In the genomic region with DNA sequence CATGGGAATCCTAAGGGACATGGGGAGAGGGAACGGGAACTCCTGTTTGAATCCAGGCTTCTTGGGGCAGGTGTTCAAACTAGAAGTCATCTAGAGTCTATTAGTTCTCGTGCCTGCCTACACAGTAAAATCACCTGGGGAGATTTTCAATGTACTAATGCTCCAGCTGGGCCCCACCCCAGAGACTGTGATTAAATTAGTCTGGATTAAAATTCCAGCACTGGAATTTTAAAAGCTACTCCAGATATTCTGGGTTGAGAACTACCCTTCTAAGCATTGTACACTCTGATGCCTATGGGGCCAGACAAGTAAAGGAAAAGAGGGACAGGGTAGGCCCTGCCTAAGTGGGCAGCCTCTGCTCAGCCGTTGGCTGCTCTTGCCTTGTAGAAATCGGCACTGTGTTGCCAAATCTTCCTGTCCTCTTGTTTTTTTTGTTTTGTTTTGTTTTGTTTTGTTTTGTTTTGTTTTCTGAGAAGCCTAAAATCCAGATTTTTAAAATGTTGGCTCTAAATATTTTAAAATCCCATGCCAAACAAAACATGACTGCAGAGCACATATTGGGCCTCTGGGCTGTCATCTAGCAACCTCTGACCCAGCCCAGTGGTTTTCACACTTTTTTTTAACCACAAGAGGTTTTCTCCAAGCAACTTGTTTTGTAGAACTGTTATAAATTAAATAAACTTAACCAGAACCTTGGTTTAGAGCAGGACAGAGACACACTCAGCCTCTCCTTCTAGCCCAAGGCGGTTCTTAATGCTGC, we compare ENCODE assay signal across 14 cellular contexts. TPM values are rescaled to one million over a fixed set of nuclear protein-coding genes. Genes with fewer than 3 reads are reported as not detected.
DNase-seq lines count a peak whose midpoint lies in the region; ATAC-seq and TF ChIP-seq lines count a peak whose summit lies in the region.
"Had no signal": no experiment of that assay in that cellular context is flagged by ENCODE, and none has a peak within 500 bp of the region (broad histone marks: within the 10 kb centered on the region; RNA-seq: fewer than 3 reads in every experiment).

No MANE protein-coding gene starts in this region.

- H3K4me2 ChIP-seq in trophoblast cell (ENCODE audit: low read length), result no peak overlapping the region

- no peak overlapping the region for H3K23ac ChIP-seq in trophoblast cell (ENCODE audit: low read length)

- no peak overlapping the region for H3K18ac ChIP-seq in trophoblast cell (ENCODE audit: low read length)

- H3K27ac ChIP-seq in subcutaneous abdominal adipose tissue (ENCODE audit: low read depth, low read length) (peak overlapping the region; percentile 28), trophoblast cell (ENCODE audit: low read depth, low read length) (no peak overlapping the region), upper lobe of left lung (peak overlapping the region in 2 of 4 donors; percentile 60)
- H3K27ac ChIP-seq: brain microvascular endothelial cell had no signal

- no peaks in the 10 kb centered on the region for H3K79me2 ChIP-seq in trophoblast cell (ENCODE audit: control insufficient read depth, insufficient read depth, low read length, poor library complexity)

- H3K27me3 ChIP-seq in subcutaneous abdominal adipose tissue (ENCODE audit: control insufficient read depth in 5 of 5, insufficient read depth in 4 of 5, low read length in 5 of 5) (no peaks in the 10 kb centered on the region), trophoblast cell (ENCODE audit: insufficient read depth, low read length) (no peaks in the 10 kb centered on the region), upper lobe of left lung (no peaks in the 10 kb centered on the region)
- H3K27me3 ChIP-seq: brain microvascular endothelial cell had no signal

- no peak overlapping the region for H2AFZ ChIP-seq in trophoblast cell (ENCODE audit: insufficient read depth, low read length, poor library complexity)

- no peak for DNase-seq in Right ventricle myocardium superior
- DNase-seq in cardiac septum (ENCODE audit: low spot score), result no peak
- DNase-seq in LHCN-M2 (ENCODE audit: low read depth), result peak; percentile 27
- DNase-seq in fibroblast of villous mesenchyme (ENCODE audit: low read depth), result peak; percentile 72
- DNase-seq in trophoblast cell, result no peak
- DNase-seq in activated T-cell treated with anti-CD3 and anti-CD28 coated beads, Interleukin-2, amount 50 U/mL, for 48 hours, result no peak
- no peak for DNase-seq in upper lobe of left lung
- DNase-seq: brain microvascular endothelial cell, DND-41, foreskin melanocyte, mesenchymal stem cell, NCI-H1436 treated with DMSO at 0.1 percent for 48 hours had no signal

- no CpG with 5 or more reads among the region's 5 CpGs for WGBS in trophoblast cell (ENCODE audit: extremely low coverage, insufficient coverage, insufficient read length)
- WGBS in upper lobe of left lung, 2 donors, result 72 to 76% methylated on average over 5 of the region's 5 CpGs

- no peaks in the 10 kb centered on the region for H3K9me3 ChIP-seq in subcutaneous abdominal adipose tissue (ENCODE audit: control insufficient read depth in 5 of 5, low read length in 5 of 5)
- no peaks in the 10 kb centered on the region for H3K9me3 ChIP-seq in trophoblast cell (ENCODE audit: insufficient read depth, low read depth, low read length)
- H3K9me3 ChIP-seq in upper lobe of left lung, result no peaks in the 10 kb centered on the region

- H3K9ac ChIP-seq in subcutaneous abdominal adipose tissue (ENCODE audit: low read length in 5 of 5) (no peak overlapping the region), trophoblast cell (ENCODE audit: low read length) (no peak overlapping the region)

- no peak overlapping the region for H2BK5ac ChIP-seq in trophoblast cell (ENCODE audit: low read depth, low read length, poor library complexity)

- no peaks in the 10 kb centered on the region for H3K79me1 ChIP-seq in trophoblast cell (ENCODE audit: low read length)

- TF ChIP-seq CTCF in fibroblast of villous mesenchyme (IDR thresholded peaks at IDR 0.05; ENCODE audit: insufficient read depth, low read depth, low read length), result no peak
- TF ChIP-seq CTCF in upper lobe of left lung (IDR thresholded peaks at IDR 0.05), result no peak

- H4K91ac ChIP-seq in trophoblast cell (ENCODE audit: low read depth, low read length), result no peak overlapping the region

- no peak overlapping the region for H3K14ac ChIP-seq in trophoblast cell (ENCODE audit: low read length)

- no peak overlapping the region for H2BK120ac ChIP-seq in trophoblast cell (ENCODE audit: insufficient read depth, low read length, poor library complexity)

- TF ChIP-seq POLR2A in upper lobe of left lung (IDR thresholded peaks at IDR 0.05), result no peak

- H3K4me1 ChIP-seq in subcutaneous abdominal adipose tissue (ENCODE audit: control insufficient read depth in 5 of 5, insufficient read depth in 5 of 5, low read length in 5 of 5) (peaks cover 0 to 39% (median 31%) of the 10 kb centered on the region in 5 donors), trophoblast cell (ENCODE audit: control insufficient read depth in 1 of 2, insufficient read depth in 2 of 2, low read length in 2 of 2) (no peaks in the 10 kb centered on the region), upper lobe of left lung (peaks cover 16 to 31% (median 26%) of the 10 kb centered on the region in 4 donors)

- H4K12ac ChIP-seq in trophoblast cell (ENCODE audit: low read depth, low read length), result no peak overlapping the region

- H3K4ac ChIP-seq in trophoblast cell (ENCODE audit: low read depth, low read length), result no peak overlapping the region

- intact Hi-C loops in Right ventricle myocardium superior (cut with DNase I) (no loop called here), cardiac septum (cut with DNase I) (no loop called here)

- no peak overlapping the region for H3K4me3 ChIP-seq in fibroblast of villous mesenchyme (ENCODE audit: low read depth, low read length)
- H3K4me3 ChIP-seq in subcutaneous abdominal adipose tissue (ENCODE audit: low read depth in 1 of 5, low read length in 5 of 5), result no peak overlapping the region
- no peak overlapping the region for H3K4me3 ChIP-seq in trophoblast cell (ENCODE audit: low read depth, low read length)
- H3K4me3 ChIP-seq in upper lobe of left lung, result no peak overlapping the region

- no peak overlapping the region for H4K8ac ChIP-seq in trophoblast cell (ENCODE audit: low read depth, low read length)

- ATAC-seq in Right ventricle myocardium superior (ENCODE audit: poor library complexity) (peak; percentile 26), upper lobe of left lung (ENCODE audit: low FRiP score in 2 of 2) (no peak)
- ATAC-seq: PC-3 had no signal

- peaks cover 0 to 5% (median 0%) of the 10 kb centered on the region in 5 donors for H3K36me3 ChIP-seq in subcutaneous abdominal adipose tissue (ENCODE audit: control insufficient read depth in 5 of 5, insufficient read depth in 5 of 5, low read length in 5 of 5)
- H3K36me3 ChIP-seq in trophoblast cell (ENCODE audit: control insufficient read depth in 1 of 2, insufficient read depth in 2 of 2, low read length in 2 of 2), result no peaks in the 10 kb centered on the region
- H3K36me3 ChIP-seq in upper lobe of left lung, result no peaks in the 10 kb centered on the region
- H3K36me3 ChIP-seq: brain microvascular endothelial cell had no signal

- H2AK5ac ChIP-seq in trophoblast cell (ENCODE audit: low read length), result no peak overlapping the region

- TF ChIP-seq EP300 in upper lobe of left lung (IDR thresholded peaks at IDR 0.05), result no peak

- no peak overlapping the region for H2BK12ac ChIP-seq in trophoblast cell (ENCODE audit: low read length)

RNA-seq across cellular contexts. Expression of a gene that starts 29.0 kb away (rescaled TPM):
- 5.6 TPM for total RNA-seq in Right ventricle myocardium superior
- total RNA-seq in cardiac septum, result 2.6 TPM
- total RNA-seq in LHCN-M2 (2014; rRNA removed), result 4.1 and 4.8 TPM in 2 replicates
- polyA plus RNA-seq in LHCN-M2 (2012), result 3.4 TPM
- 0.32 and 1.7 TPM in 2 replicates for total RNA-seq in fibroblast of villous mesenchyme
- polyA plus RNA-seq in trophoblast cell (2013), result 0.08 and 0.10 TPM in 2 replicates
- 10 to 100 TPM; 22.4 to 77.4 (median 34.2) TPM for total RNA-seq in upper lobe of left lung

Comparison
In these comparisons a context has a peak if more than half of its experiments do, and no peak if none do; other contexts are left out.
1. DNase-seq: peak in LHCN-M2 (single experiment) and fibroblast of villous mesenchyme (single experiment); none in Right ventricle myocardium superior (single experiment), cardiac septum (single experiment), trophoblast cell (0 of 2), activated T-cell treated with anti-CD3 and anti-CD28 coated beads, Interleukin-2, amount 50 U/mL, for 48 hours (0 of 2) and upper lobe of left lung (0 of 2).